Comparison of ENCODE assay signal across 12 cellular contexts in genomic region chr3:12143949-12144504, GRCh38. TPM values are rescaled to one million over a fixed set of nuclear protein-coding genes. Genes with fewer than 3 reads are reported as not detected.
DNase-seq lines count a peak whose midpoint lies in the region; ATAC-seq, FAIRE-seq and TF ChIP-seq lines count a peak whose summit lies in the region.
"Had no signal": no experiment of that assay in that cellular context is flagged by ENCODE, and none has a peak within 500 bp of the region (broad histone marks: within the 10 kb centered on the region; RNA-seq: fewer than 3 reads in every experiment).

No MANE protein-coding gene starts in this region.

- H3K36me3 ChIP-seq in liver (ENCODE audit: control insufficient read depth in 4 of 4, insufficient read depth in 3 of 4, low read depth in 1 of 4, low read length in 3 of 4) = no peaks in the 10 kb centered on the region
- no peaks in the 10 kb centered on the region for H3K36me3 ChIP-seq in HepG2 (replicated peaks in 1 of 2; ENCODE audit: control insufficient read depth in 1 of 2, insufficient read depth in 2 of 2, low read length in 2 of 2)
- H3K36me3 ChIP-seq in pancreas = no peaks in the 10 kb centered on the region

- POLR2A ChIA-PET in HepG2 (lab: Yijun Ruan, JAX) = no interaction called here
- POLR2A ChIA-PET in activated CD8-positive, alpha-beta T cell treated with anti-CD3 and anti-CD28 coated beads, Interleukin-2, amount 10 ng/mL, durations not matched to agents 7 days and 5 days (lab: Charles Lee) = no interaction called here

- DNase-seq in HepG2 (ENCODE audit: low spot score) = no peak
- DNase-seq in fibroblast of villous mesenchyme (ENCODE audit: low read depth) = peak; percentile 96
- DNase-seq in pancreas = peak in 1 of 6 donors; percentile 16
- no peak for DNase-seq in activated CD8-positive, alpha-beta T cell treated with anti-CD3 and anti-CD28 coated beads, Interleukin-2, amount 10 ng/mL, durations not matched to agents 7 days and 5 days
- no peak for DNase-seq in NCI-H526 treated with DMSO at 0.1 percent for 48 hours (lab: John Stamatoyannopoulos, UW)
- DNase-seq in GOT3 (lab: John Stamatoyannopoulos, UW) = no peak
- DNase-seq: activated CD8-positive, alpha-beta memory T cell treated with anti-CD3 and anti-CD28 coated beads, Interleukin-2, amount 50 U/mL, for 48 hours; NCI-H2029 treated with DMSO at 0.1 percent for 48 hours had no signal

- no peaks in the 10 kb centered on the region for H3K9me3 Mint-ChIP-seq in activated CD8-positive, alpha-beta T cell treated with anti-CD3 and anti-CD28 coated beads, Interleukin-2, amount 10 ng/mL, durations not matched to agents 7 days and 5 days (ENCODE audit: insufficient read depth)
- H3K9me3 Mint-ChIP-seq: neural crest cell had no signal

- no peak for FAIRE-seq in HepG2 (lab: Jason Lieb, UNC)
- FAIRE-seq in pancreas (lab: Jason Lieb, UNC) = no peak
- FAIRE-seq: A204.1 had no signal

- TF ChIP-seq CTCF in liver (IDR thresholded peaks at IDR 0.05; ENCODE audit: low read depth, low read length, missing input control) = no peak
- no peak for TF ChIP-seq CTCF in HepG2 (CRISPR knock-in tag; IDR thresholded peaks at IDR 0.05)
- no peak for TF ChIP-seq CTCF in fibroblast of villous mesenchyme (IDR thresholded peaks at IDR 0.05; ENCODE audit: insufficient read depth, low read depth, low read length)
- TF ChIP-seq CTCF in pancreas (IDR thresholded peaks at IDR 0.05) = no peak

- TF ChIP-seq RAD21 in liver (IDR thresholded peaks at IDR 0.05) (no peak), HepG2 (CRISPR knock-in tag; IDR thresholded peaks at IDR 0.05) (no peak)

- intact Hi-C loops in HepG2 (cut with micrococcal nuclease; ENCODE audit: unreplicated experiment) = no loop called here
- intact Hi-C loops in pancreas (cut with DNase I) = no loop called here

- H3K4me1 ChIP-seq in liver (ENCODE audit: control insufficient read depth in 4 of 4, insufficient read depth in 4 of 4, low read length in 3 of 4) (peaks cover 0 to 3% (median 2%) of the 10 kb centered on the region in 4 donors), HepG2 (ENCODE audit: insufficient read depth, low read length) (no peaks in the 10 kb centered on the region), pancreas (no peaks in the 10 kb centered on the region)

- H3K27ac ChIP-seq in liver (ENCODE audit: low read depth in 1 of 2, low read length in 2 of 2) (no peak overlapping the region), HepG2 (ENCODE audit: extremely low read length, insufficient read depth, low read length) (no peak overlapping the region), pancreas (peak overlapping the region in 1 of 4 donors; percentile 24)

- no peak overlapping the region for H3K4me3 Mint-ChIP-seq in activated CD8-positive, alpha-beta T cell treated with anti-CD3 and anti-CD28 coated beads, Interleukin-2, amount 10 ng/mL, durations not matched to agents 7 days and 5 days
- H3K4me3 Mint-ChIP-seq: neural crest cell had no signal

- TF ChIP-seq EP300 in HepG2 (IDR thresholded peaks at IDR 0.05; ENCODE audit: low read depth in 2 of 2, low read length in 2 of 2) (no peak), HepG2 (CRISPR knock-in tag; IDR thresholded peaks at IDR 0.05; ENCODE audit: borderline replicate concordance) (no peak)

- CTCF ChIA-PET in HepG2 (lab: Yijun Ruan, JAX; ENCODE audit: low intra/inter-chr PET ratio, low total read pairs) = no interaction called here
- CTCF ChIA-PET in activated CD8-positive, alpha-beta T cell treated with anti-CD3 and anti-CD28 coated beads, Interleukin-2, amount 10 ng/mL, durations not matched to agents 7 days and 5 days (lab: Charles Lee) = interaction anchor here (1.5 to 2.3 kb wide), 2 partner anchors 32 to 336 kb away, joined by 3 to 11 read pairs; no protein-coding TSS in a partner anchor

- peaks cover 8% of the 10 kb centered on the region for H3K27me3 Mint-ChIP-seq in activated CD8-positive, alpha-beta T cell treated with anti-CD3 and anti-CD28 coated beads, Interleukin-2, amount 10 ng/mL, durations not matched to agents 7 days and 5 days (ENCODE audit: low read depth)

- no peaks in the 10 kb centered on the region for H4K20me1 ChIP-seq in HepG2 (ENCODE audit: insufficient read depth, low read length)

- H3K4me3 ChIP-seq in liver (ENCODE audit: low read depth in 1 of 3, low read length in 3 of 3) (no peak overlapping the region), HepG2 (replicated peaks in 1 of 3; ENCODE audit: insufficient read depth in 1 of 3, low read depth in 2 of 3, low read length in 3 of 3) (no peak overlapping the region), fibroblast of villous mesenchyme (ENCODE audit: low read depth, low read length) (no peak overlapping the region), pancreas (no peak overlapping the region)

- no peak overlapping the region for H3K4me2 ChIP-seq in HepG2 (ENCODE audit: low read depth, low read length)

- no peaks in the 10 kb centered on the region for H3K9me3 ChIP-seq in liver (ENCODE audit: control insufficient read depth in 4 of 4, low read length in 3 of 4)
- H3K9me3 ChIP-seq in HepG2 (ENCODE audit: low read length) = no peaks in the 10 kb centered on the region
- no peaks in the 10 kb centered on the region for H3K9me3 ChIP-seq in pancreas

- H3K9ac ChIP-seq in liver (ENCODE audit: low read depth in 1 of 2, low read length in 2 of 2) (no peak overlapping the region), HepG2 (ENCODE audit: insufficient read depth, low read depth, low read length) (no peak overlapping the region)

- in situ Hi-C loops in HepG2 (cut with HindIII; ENCODE audit: extremely low pct_ligation_motif_present, low pct_unique_long_range_greater_than_20kb) = no loop called here

- H3K4me1 Mint-ChIP-seq in activated CD8-positive, alpha-beta T cell treated with anti-CD3 and anti-CD28 coated beads, Interleukin-2, amount 10 ng/mL, durations not matched to agents 7 days and 5 days (ENCODE audit: low read depth) = no peaks in the 10 kb centered on the region
- H3K4me1 Mint-ChIP-seq: neural crest cell had no signal

- H3K27me3 ChIP-seq in liver (ENCODE audit: control insufficient read depth in 4 of 4, insufficient read depth in 4 of 4, low read length in 3 of 4) (no peaks in the 10 kb centered on the region), HepG2 (ENCODE audit: control insufficient read depth in 1 of 2, insufficient read depth in 2 of 2, low read length in 2 of 2) (peaks cover 0 to 15% of the 10 kb centered on the region in 2 experiments; a peak in 2 of 5 replicates), pancreas (no peaks in the 10 kb centered on the region)

- 59% methylated on average over 6 of the region's 6 CpGs for WGBS in liver
- 50% methylated on average over 2 of the region's 6 CpGs for WGBS in HepG2 (ENCODE audit: low lambda C conversion rate)
- 68 to 81% methylated on average over 6 of the region's 6 CpGs for WGBS in pancreas, 2 donors

- BruUV-seq in HepG2 (replicated peaks; lab: Mats Ljungman, UMichigan) = no TSS peak

- no peak overlapping the region for H2AFZ ChIP-seq in HepG2 (ENCODE audit: low read length)

- H3K79me2 ChIP-seq in HepG2 (ENCODE audit: insufficient read depth, low read length) = no peaks in the 10 kb centered on the region

- ATAC-seq in HepG2 (no peak), pancreas (peak in 3 of 4 donors; percentile 65 to 76 (median 67)), GM19035 (IDR thresholded peaks at IDR 0.05; ENCODE audit: unreplicated experiment) (no peak)
- no peak for ATAC-seq in activated CD8-positive, alpha-beta T cell treated with anti-CD3 and anti-CD28 coated beads, Interleukin-2, amount 10 ng/mL, durations not matched to agents 7 days and 5 days

- no peak overlapping the region for H3K27ac Mint-ChIP-seq in activated CD8-positive, alpha-beta T cell treated with anti-CD3 and anti-CD28 coated beads, Interleukin-2, amount 10 ng/mL, durations not matched to agents 7 days and 5 days

- no peak for TF ChIP-seq POLR2A in HepG2 (IDR thresholded peaks at IDR 0.05; ENCODE audit: insufficient read depth in 1 of 2, low read depth in 2 of 2, low read length in 2 of 2)

- H3K36me3 Mint-ChIP-seq in activated CD8-positive, alpha-beta T cell treated with anti-CD3 and anti-CD28 coated beads, Interleukin-2, amount 10 ng/mL, durations not matched to agents 7 days and 5 days (ENCODE audit: low read depth) = no peaks in the 10 kb centered on the region

TF ChIP-seq in liver, 16 proteins besides CTCF, POLR2A, EP300 and RAD21 (continues in another document):
- TF ChIP-seq JUND (IDR thresholded peaks at IDR 0.05) = peak in 1 of 2 donors; percentile 34
- TF ChIP-seq NR2F2 (IDR thresholded peaks at IDR 0.05) = peak; percentile 69

RNA-seq across cellular contexts. Expression of gene TIMP4, which starts 14.7 kb away (rescaled TPM):
- total RNA-seq in liver (1 to 10 TPM in 1 of 2 donors, under 1 TPM in 1; 0.70 to 1.7 TPM), HepG2 (2016; rRNA removed; fragmentation: Illumina TruSeq; extraction: Trizol) (0.07 TPM in 1 of 2 replicates, not detected in the other), fibroblast of villous mesenchyme (1.3 TPM in 2 replicates), pancreas (1 to 10 TPM in 4 of 6 donors, under 1 TPM in 2; 0.12 to 4.6 (median 1.2) TPM)
- polyA plus RNA-seq in liver (under 1 TPM; 0.36 to 0.82 TPM), HepG2 (2011; rRNA removed) (0.05 TPM in 1 of 2 replicates, not detected in the other), pancreas (1 to 10 TPM; 2.1 to 3.0 TPM)
- 0.26 TPM in 1 of 2 replicates, not detected in the other for total RNA-seq in HepG2 (2016; cell fraction: cytosol; rRNA removed; fragmentation: Illumina TruSeq; extraction: Trizol; ENCODE audit: low read depth)
- total RNA-seq in HepG2 (2016; cell fraction: insoluble cytoplasmic fraction; rRNA removed; fragmentation: Illumina TruSeq; extraction: Trizol) = not detected in 2 replicates
- 0.09 and 0.17 TPM in 2 replicates for total RNA-seq in HepG2 (2016; cell fraction: membrane; rRNA removed; fragmentation: Illumina TruSeq; extraction: Trizol)
- total RNA-seq in HepG2 (2016; cell fraction: nucleus; rRNA removed; fragmentation: Illumina TruSeq; extraction: Trizol) = not detected in 2 replicates
- 0.08 TPM in 1 of 2 replicates, not detected in the other for polyA plus RNA-seq in HepG2 (2011; cell fraction: cytosol; rRNA removed)
- polyA plus RNA-seq in HepG2 (2011; cell fraction: nucleus; rRNA removed) = not detected in 2 replicates
- polyA plus RNA-seq in HepG2 (2012) = 0.19 TPM in 1 of 2 replicates, not detected in the other
- 0.08 and 0.23 TPM in 2 replicates for polyA plus RNA-seq in HepG2 (2016; cell fraction: cytosol; fragmentation: Illumina TruSeq; extraction: Trizol; ENCODE audit: low read depth)
- polyA plus RNA-seq in HepG2 (2016; cell fraction: insoluble cytoplasmic fraction; fragmentation: Illumina TruSeq; extraction: Trizol; ENCODE audit: low read depth) = not detected in 2 replicates
- 0.15 and 0.19 TPM in 2 replicates for polyA plus RNA-seq in HepG2 (2016; cell fraction: membrane; fragmentation: Illumina TruSeq; extraction: Trizol; ENCODE audit: low read depth)
- 0.29 TPM in 1 of 2 replicates, not detected in the other for polyA plus RNA-seq in HepG2 (2016; cell fraction: nucleus; fragmentation: Illumina TruSeq; extraction: Trizol; ENCODE audit: insufficient read depth, low read depth)
- 8.5 TPM in 1 of 2 replicates, not detected in the other for polyA minus RNA-seq in HepG2 (2011; rRNA and poly(A)+ RNA removed; ENCODE audit: low replicate concordance)
- not detected in 2 replicates for polyA minus RNA-seq in HepG2 (2011; cell fraction: cytosol; rRNA and poly(A)+ RNA removed)
- not detected in 2 replicates for polyA minus RNA-seq in HepG2 (2011; cell fraction: nucleus; rRNA and poly(A)+ RNA removed)
- total RNA-seq in activated CD8-positive, alpha-beta T cell treated with anti-CD3 and anti-CD28 coated beads, Interleukin-2, amount 10 ng/mL, durations not matched to agents 7 days and 5 days = not detected

Comparison
In these comparisons a context has a peak if more than half of its experiments do, and no peak if none do; other contexts are left out.
1. ATAC-seq: peak in pancreas (3 of 4); none in HepG2 (single experiment), activated CD8-positive, alpha-beta T cell treated with anti-CD3 and anti-CD28 coated beads, Interleukin-2, amount 10 ng/mL, durations not matched to agents 7 days and 5 days (single experiment) and GM19035 (single experiment).